In genomic region chr2:201936817-201937216, GRCh38 we compare ENCODE assay signal across 19 cellular contexts.
"Had no signal": no experiment of that assay in that cellular context is flagged by ENCODE, and none has a peak within 500 bp of the region (broad histone marks: within the 10 kb centered on the region; RNA-seq: fewer than 3 reads in every experiment).

No MANE protein-coding gene starts in this region.

- H3K4me3 ChIP-seq: cardiac muscle cell, dorsolateral prefrontal cortex, pancreas, tibial artery had no signal

- DNase-seq: activated CD4-positive, alpha-beta memory T cell treated with anti-CD3 and anti-CD28 coated beads for 36 hours; activated naive CD8-positive, alpha-beta T cell treated with anti-CD3 and anti-CD28 coated beads for 36 hours; activated T-cell treated with anti-CD3 and anti-CD28 coated beads for 4 hours; amniotic stem cell; dorsolateral prefrontal cortex; kidney; left ventricle myocardium superior; natural killer cell; pancreas; stimulated activated CD4-positive, alpha-beta T cell treated with anti-CD3 and anti-CD28 coated beads, Interleukin-12 subunit alpha, Interleukin-12 subunit beta, amount 100 ng/mL, for 4 hours; stimulated activated CD4-positive, alpha-beta T cell treated with anti-CD3 and anti-CD28 coated beads, Interleukin-1b, Interleukin-23, amount 100 ng/mL, for 48 hours; stimulated activated CD8-positive, alpha-beta memory T cell treated with anti-CD3 and anti-CD28 coated beads, Interleukin-4, amount 100 ng/mL, for 48 hours; stimulated activated naive CD4-positive, alpha-beta T cell; SW 1271; T-helper 2 cell; tibial artery; WERI-Rb-1 had no signal

- ATAC-seq: left ventricle myocardium superior, natural killer cell, pancreas had no signal

- H3K9me3 ChIP-seq: neutrophil, pancreas, tibial artery had no signal

- H3K27me3 ChIP-seq: pancreas, tibial artery had no signal

- H3K36me3 ChIP-seq: cardiac muscle cell, neutrophil, pancreas, tibial artery, WERI-Rb-1 had no signal

- H3K27ac ChIP-seq: cardiac muscle cell, dorsolateral prefrontal cortex, neutrophil, pancreas, tibial artery, WERI-Rb-1 had no signal

- H3K4me1 ChIP-seq: pancreas had no signal
